ENCODE assay signal across 22 cellular contexts in the genomic region with DNA sequence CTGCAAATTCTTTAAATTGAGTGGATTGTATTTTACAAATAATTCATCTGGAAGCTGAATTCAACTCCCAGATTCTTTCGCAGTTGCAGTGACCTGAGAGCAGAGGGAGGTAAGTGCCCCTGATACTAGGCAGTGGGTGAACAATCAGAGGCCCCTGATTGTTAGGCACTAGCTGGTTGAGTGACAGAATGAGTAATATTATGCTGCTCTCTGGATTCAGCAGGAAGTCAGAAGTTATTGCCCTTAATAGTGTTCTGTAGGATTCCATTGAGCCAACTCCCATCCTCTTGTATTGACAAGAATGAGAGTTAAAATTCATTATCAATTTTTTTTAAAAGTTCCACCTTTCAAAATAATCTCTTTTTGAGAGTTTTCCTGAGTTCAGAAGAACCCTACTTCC.
"Had no signal": no experiment of that assay in that cellular context is flagged by ENCODE, and none has a peak within 500 bp of the region (broad histone marks: within the 10 kb centered on the region; RNA-seq: fewer than 3 reads in every experiment).

No MANE protein-coding gene starts in this region.

- H3K27me3 ChIP-seq: esophagus squamous epithelium, neutrophil, right lobe of liver, tibial nerve, upper lobe of left lung had no signal

- H3K4me3 ChIP-seq: coronary artery, esophagus squamous epithelium, lung, mucosa of descending colon, right lobe of liver, thoracic aorta, tibial nerve, upper lobe of left lung had no signal

- H3K4me1 ChIP-seq: esophagus squamous epithelium, parathyroid adenoma, right lobe of liver, tibial nerve, upper lobe of left lung had no signal

- H2AFZ ChIP-seq: parathyroid adenoma had no signal

- H3K9ac ChIP-seq: parathyroid adenoma had no signal

- ATAC-seq: effector memory CD8-positive, alpha-beta T cell; left lobe of liver; mucosa of descending colon; natural killer cell treated with Interleukin-12 subunit alpha and Interleukin-12 subunit beta and Interleukin-15 and Interleukin-18, amount 100 ng/mL, for 72 hours; right lobe of liver; stimulated activated naive B cell treated with anti-CD40 and anti-IgM and Interleukin-4, amounts not matched to agents 10 μg/mL and 1 μg/mL and 100 μg/mL, for 72 hours had no signal

- H3K36me3 ChIP-seq: esophagus squamous epithelium, neutrophil, right lobe of liver, thoracic aorta, tibial nerve, upper lobe of left lung had no signal

- DNase-seq: effector memory CD8-positive, alpha-beta T cell; erythroblast; esophagus squamous epithelium; hypothalamus; immature natural killer cell; islet precursor cell; mucosa of descending colon; naive B cell; right lobe of liver; small intestine; stimulated activated CD4-positive, alpha-beta T cell treated with anti-CD3 and anti-CD28 coated beads, Interleukin-15, amount 100 ng/mL, for 24 hours; stimulated activated CD4-positive, alpha-beta T cell treated with anti-CD3 and anti-CD28 coated beads, Interleukin-2, amount 100 ng/mL, for 48 hours; stimulated activated naive B cell treated with anti-CD40 and anti-IgM and Interleukin-4, amounts not matched to agents 10 μg/mL and 1 μg/mL and 100 μg/mL, for 72 hours; upper lobe of left lung had no signal

- H3K9me3 ChIP-seq: esophagus squamous epithelium, mucosa of descending colon, neutrophil, right lobe of liver, thoracic aorta, tibial nerve, upper lobe of left lung had no signal

- H3K27ac ChIP-seq: coronary artery, esophagus squamous epithelium, neutrophil, parathyroid adenoma, right lobe of liver, thoracic aorta, tibial nerve, upper lobe of left lung had no signal
